Comparison of ENCODE assay signal across 25 cellular contexts in the genomic region with DNA sequence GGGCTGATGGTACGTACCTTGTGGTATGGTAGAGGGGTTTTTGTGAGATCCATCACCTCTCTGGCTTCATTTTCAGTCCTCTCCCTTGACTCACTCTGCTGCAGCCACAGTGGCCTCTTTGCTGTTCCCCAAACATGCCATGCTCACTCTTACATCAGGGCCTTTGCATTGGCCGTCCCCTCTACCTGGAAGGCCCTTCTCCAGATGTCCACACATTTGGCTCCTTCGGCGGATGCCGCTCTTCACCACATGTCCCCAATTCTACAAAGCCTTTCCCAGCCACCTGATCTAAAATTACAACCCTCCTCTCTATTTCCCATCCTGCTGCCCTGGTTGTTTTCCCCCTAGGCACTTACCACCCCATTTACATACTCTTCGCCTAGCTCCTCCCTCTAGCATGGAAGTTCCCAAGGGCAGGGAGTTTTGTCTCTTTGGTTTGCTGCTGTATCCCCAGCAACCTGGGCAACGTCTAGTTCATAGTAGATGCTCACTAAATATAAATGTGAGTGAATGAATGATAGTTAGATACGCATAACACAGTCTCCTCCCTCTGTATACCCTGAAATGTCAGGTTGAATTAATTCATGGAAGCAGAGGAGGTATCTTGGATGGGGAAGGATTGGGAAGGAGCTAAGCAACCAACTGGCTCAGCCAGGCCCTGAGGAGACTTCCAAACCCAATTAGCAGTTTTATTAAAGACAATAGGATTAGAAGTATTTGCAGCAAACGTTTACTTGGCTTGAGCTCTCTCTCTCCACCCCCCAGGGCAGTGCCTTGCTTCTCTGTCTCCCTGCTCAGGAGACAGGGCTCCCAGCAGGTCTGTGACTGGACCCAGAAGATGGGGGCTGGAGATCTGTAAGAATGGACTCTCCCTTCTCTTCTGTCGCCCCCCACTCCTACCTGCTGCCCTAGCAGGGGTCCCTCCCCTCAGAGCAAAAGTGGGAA.
A peak's percentile ranks its signal among the peaks of the same experiment; 100 is the strongest.
DNase-seq lines count a peak whose midpoint lies in the region; TF ChIP-seq lines count a peak whose summit lies in the region.
"Had no signal": no experiment of that assay in that cellular context is flagged by ENCODE, and none has a peak within 500 bp of the region (broad histone marks: within the 10 kb centered on the region; RNA-seq: fewer than 3 reads in every experiment).

No MANE protein-coding gene starts in this region.

- no peak overlapping the region for H2AFZ ChIP-seq in neuronal stem cell (ENCODE audit: low read length)
- H2AFZ ChIP-seq in trophoblast cell (ENCODE audit: insufficient read depth, low read length, poor library complexity) = no peak overlapping the region

- H2AK5ac ChIP-seq in neuronal stem cell (ENCODE audit: low read depth, low read length) (peak overlapping the region; percentile 44), trophoblast cell (ENCODE audit: low read length) (no peak overlapping the region)

- H3K36me3 Mint-ChIP-seq in endodermal cell (ENCODE audit: low read depth) = peaks cover 3% of the 10 kb centered on the region
- H3K36me3 Mint-ChIP-seq: brain; stimulated activated effector memory CD8-positive, alpha-beta T cell treated with anti-CD3 and anti-CD28 coated beads, Interleukin-12 subunit alpha, Interleukin-12 subunit beta, amount 100 ng/mL, for 72 hours had no signal

- no peaks in the 10 kb centered on the region for H3K36me3 ChIP-seq in H7 (replicated peaks; ENCODE audit: control insufficient read depth, insufficient read depth, low read length)
- H3K36me3 ChIP-seq in endodermal cell (ENCODE audit: control insufficient read depth, insufficient read depth, low read length) = no peaks in the 10 kb centered on the region
- no peaks in the 10 kb centered on the region for H3K36me3 ChIP-seq in neuronal stem cell (replicated peaks in 1 of 2; ENCODE audit: control insufficient read depth in 2 of 2, insufficient read depth in 2 of 2, low read length in 2 of 2)
- no peaks in the 10 kb centered on the region for H3K36me3 ChIP-seq in trophoblast cell (ENCODE audit: control insufficient read depth in 1 of 2, insufficient read depth in 2 of 2, low read length in 2 of 2)
- H3K36me3 ChIP-seq: lower lobe of right lung had no signal

- no peak overlapping the region for H3K9ac ChIP-seq in endodermal cell (ENCODE audit: extremely low read depth, low read length, poor library complexity, severe bottlenecking)
- no peak overlapping the region for H3K9ac ChIP-seq in neuronal stem cell (ENCODE audit: low read depth, low read length, poor library complexity)
- no peak overlapping the region for H3K9ac ChIP-seq in trophoblast cell (ENCODE audit: low read length)
- H3K9ac ChIP-seq: SK-N-SH had no signal

- H2BK12ac ChIP-seq in neuronal stem cell (ENCODE audit: low read length) (no peak overlapping the region), trophoblast cell (ENCODE audit: low read length) (no peak overlapping the region)

- H3K4me1 ChIP-seq in endodermal cell (ENCODE audit: control insufficient read depth, insufficient read depth, low read length) (peaks cover 47% of the 10 kb centered on the region), neuronal stem cell (ENCODE audit: control insufficient read depth in 2 of 2, insufficient read depth in 1 of 2, low read depth in 1 of 2, low read length in 2 of 2) (peaks cover 0 to 35% of the 10 kb centered on the region in 2 donors), trophoblast cell (ENCODE audit: control insufficient read depth in 1 of 2, insufficient read depth in 2 of 2, low read length in 2 of 2) (no peaks in the 10 kb centered on the region)
- H3K4me1 ChIP-seq: lower lobe of right lung had no signal

- H3K79me2 ChIP-seq in trophoblast cell (ENCODE audit: control insufficient read depth, insufficient read depth, low read length, poor library complexity) = no peaks in the 10 kb centered on the region

- H3K4me3 ChIP-seq in H7 (ENCODE audit: insufficient read depth, low read depth, low read length) = no peak overlapping the region
- H3K4me3 ChIP-seq in endodermal cell (ENCODE audit: low read length) = peak overlapping the region; percentile 15
- H3K4me3 ChIP-seq in neuronal stem cell (ENCODE audit: low read length in 2 of 2) = no peak overlapping the region
- H3K4me3 ChIP-seq in trophoblast cell (ENCODE audit: low read depth, low read length) = no peak overlapping the region
- H3K4me3 ChIP-seq: lower lobe of right lung had no signal

- no peak overlapping the region for H2BK5ac ChIP-seq in neuronal stem cell (ENCODE audit: low read length)
- no peak overlapping the region for H2BK5ac ChIP-seq in trophoblast cell (ENCODE audit: low read depth, low read length, poor library complexity)

- H3K23ac ChIP-seq in neuronal stem cell (ENCODE audit: low read depth, low read length, poor library complexity) = no peak overlapping the region
- H3K23ac ChIP-seq in trophoblast cell (ENCODE audit: low read length) = no peak overlapping the region

- peaks cover 3% of the 10 kb centered on the region for H3K27me3 Mint-ChIP-seq in endodermal cell (ENCODE audit: insufficient read depth)

- H3K4me3 Mint-ChIP-seq in endodermal cell = peak overlapping the region; percentile 60
- H3K4me3 Mint-ChIP-seq: activated T-cell treated with anti-CD3 and anti-CD28 coated beads, Interleukin-2, amount 50 U/mL, for 4 hours; brain; stimulated activated effector memory CD8-positive, alpha-beta T cell treated with anti-CD3 and anti-CD28 coated beads, Interleukin-12 subunit alpha, Interleukin-12 subunit beta, amount 100 ng/mL, for 72 hours had no signal

- no peaks in the 10 kb centered on the region for H3K79me1 ChIP-seq in neuronal stem cell (ENCODE audit: low read depth, low read length)
- H3K79me1 ChIP-seq in trophoblast cell (ENCODE audit: low read length) = no peaks in the 10 kb centered on the region

- TF ChIP-seq CTCF in endodermal cell (conservative IDR thresholded peaks at IDR 0.05) = no peak

- no peaks in the 10 kb centered on the region for H3K9me3 Mint-ChIP-seq in endodermal cell
- H3K9me3 Mint-ChIP-seq: activated T-cell treated with anti-CD3 and anti-CD28 coated beads, Interleukin-2, amount 50 U/mL, for 4 hours; stimulated activated effector memory CD8-positive, alpha-beta T cell treated with anti-CD3 and anti-CD28 coated beads, Interleukin-12 subunit alpha, Interleukin-12 subunit beta, amount 100 ng/mL, for 72 hours had no signal

- no peak overlapping the region for H3K4ac ChIP-seq in neuronal stem cell (ENCODE audit: low read length)
- no peak overlapping the region for H3K4ac ChIP-seq in trophoblast cell (ENCODE audit: low read depth, low read length)

- no peak overlapping the region for H3K4me2 ChIP-seq in neuronal stem cell (ENCODE audit: insufficient read depth, low read length, poor library complexity, severe bottlenecking)
- no peak overlapping the region for H3K4me2 ChIP-seq in trophoblast cell (ENCODE audit: low read length)
- H3K4me2 ChIP-seq: SK-N-SH had no signal

- H2BK120ac ChIP-seq in neuronal stem cell (ENCODE audit: low read depth, low read length) (no peak overlapping the region), trophoblast cell (ENCODE audit: insufficient read depth, low read length, poor library complexity) (no peak overlapping the region)

- peak; percentile 62 for DNase-seq in H7
- DNase-seq in NCI-H524 (lab: John Stamatoyannopoulos, UW) = peak; percentile 36 to 72
- peak; percentile 81 for DNase-seq in endodermal cell
- DNase-seq in neuronal stem cell (ENCODE audit: low spot score) = no peak
- DNase-seq in stimulated activated CD4-positive, alpha-beta T cell treated with anti-CD3 and anti-CD28 coated beads, Interleukin-2, amount 100 ng/mL, for 48 hours = no peak
- DNase-seq in DMS153 treated with DMSO at 0.1 percent for 48 hours (lab: John Stamatoyannopoulos, UW; ENCODE audit: unreplicated experiment) = no peak
- DNase-seq in trophoblast cell = no peak
- DNase-seq: activated CD4-positive, alpha-beta T cell treated with anti-CD3 and anti-CD28 coated beads, Interleukin-2, amount 50 U/mL, for 1 hour; activated naive CD4-positive, alpha-beta T cell; activated T-cell treated with anti-CD3 and anti-CD28 coated beads, Interleukin-2, amount 50 U/mL, for 4 hours; Calu3; EL; kidney glomerular epithelial cell; lower lobe of right lung; NCI-H1048; NCI-H187; NCI-H774; right cardiac atrium; SK-N-SH; stimulated activated CD4-positive, alpha-beta T cell treated with anti-CD3 and anti-CD28 coated beads, Interleukin-12 subunit alpha, Interleukin-12 subunit beta, amount 100 ng/mL, for 4 hours; stimulated activated CD4-positive, alpha-beta T cell treated with anti-CD3 and anti-CD28 coated beads, Interleukin-4, amount 100 ng/mL, for 24 hours; substantia nigra had no signal

- H4K91ac ChIP-seq in neuronal stem cell (ENCODE audit: low read depth, low read length, poor library complexity) (no peak overlapping the region), trophoblast cell (ENCODE audit: low read depth, low read length) (no peak overlapping the region)

- WGBS in endodermal cell (ENCODE audit: insufficient coverage in 1 of 2, insufficient read length in 1 of 2), 2 experiments = 41 to 64% methylated on average over 6 to 9 of the region's 10 CpGs
- no CpG with 5 or more reads among the region's 10 CpGs for WGBS in neuronal stem cell (ENCODE audit: extremely low coverage in 2 of 2, insufficient read length in 2 of 2, insufficient replicate concordance in 1 of 2), 2 donors
- no CpG with 5 or more reads among the region's 10 CpGs for WGBS in trophoblast cell (ENCODE audit: extremely low coverage, insufficient coverage, insufficient read length)

- peak overlapping the region; percentile 92 for H3K27ac Mint-ChIP-seq in endodermal cell
- H3K27ac Mint-ChIP-seq: brain; stimulated activated effector memory CD8-positive, alpha-beta T cell treated with anti-CD3 and anti-CD28 coated beads, Interleukin-12 subunit alpha, Interleukin-12 subunit beta, amount 100 ng/mL, for 72 hours had no signal

- H2BK15ac ChIP-seq in neuronal stem cell (ENCODE audit: low read length) = peak overlapping the region; percentile 17

- peaks cover 10% of the 10 kb centered on the region for H3K27me3 ChIP-seq in H7 (ENCODE audit: control insufficient read depth, insufficient read depth, low read length)
- no peaks in the 10 kb centered on the region for H3K27me3 ChIP-seq in endodermal cell (ENCODE audit: control insufficient read depth, insufficient read depth, low read length, poor library complexity, severe bottlenecking)
- peaks cover 0 to 46% (median 0%) of the 10 kb centered on the region in 3 experiments for H3K27me3 ChIP-seq in neuronal stem cell (ENCODE audit: control insufficient read depth in 3 of 3, insufficient read depth in 3 of 3, low read depth in 1 of 3, low read length in 3 of 3)
- H3K27me3 ChIP-seq in trophoblast cell (ENCODE audit: insufficient read depth, low read length) = no peaks in the 10 kb centered on the region

- peaks cover 72% of the 10 kb centered on the region for H3K4me1 Mint-ChIP-seq in endodermal cell
- H3K4me1 Mint-ChIP-seq: stimulated activated effector memory CD8-positive, alpha-beta T cell treated with anti-CD3 and anti-CD28 coated beads, Interleukin-12 subunit alpha, Interleukin-12 subunit beta, amount 100 ng/mL, for 72 hours had no signal

- H3K14ac ChIP-seq in neuronal stem cell (ENCODE audit: low read length) (no peak overlapping the region), trophoblast cell (ENCODE audit: low read length) (no peak overlapping the region)

- H3K27ac ChIP-seq in endodermal cell (ENCODE audit: low read depth, low read length) (no peak overlapping the region), neuronal stem cell (replicated peaks; ENCODE audit: low read length) (no peak overlapping the region), trophoblast cell (ENCODE audit: low read depth, low read length) (no peak overlapping the region)
- H3K27ac ChIP-seq: C4-2B, lower lobe of right lung had no signal

- H4K8ac ChIP-seq in neuronal stem cell (ENCODE audit: low read depth, low read length) (no peak overlapping the region), trophoblast cell (ENCODE audit: low read depth, low read length) (no peak overlapping the region)

- H3K18ac ChIP-seq in neuronal stem cell (ENCODE audit: low read length) (peak overlapping the region; percentile 4), trophoblast cell (ENCODE audit: low read length) (no peak overlapping the region)

- H4K12ac ChIP-seq in trophoblast cell (ENCODE audit: low read depth, low read length) = no peak overlapping the region

- H3K9me3 ChIP-seq in endodermal cell (ENCODE audit: control insufficient read depth, low read length) = no peaks in the 10 kb centered on the region
- no peaks in the 10 kb centered on the region for H3K9me3 ChIP-seq in neuronal stem cell (replicated peaks in 1 of 2; ENCODE audit: control insufficient read depth in 2 of 2, insufficient read depth in 1 of 2, low read depth in 1 of 2, low read length in 2 of 2)
- no peaks in the 10 kb centered on the region for H3K9me3 ChIP-seq in trophoblast cell (ENCODE audit: insufficient read depth, low read depth, low read length)
- H3K9me3 ChIP-seq: lower lobe of right lung, SK-N-SH had no signal

Comparison
In these comparisons a context has a peak if more than half of its experiments do, and no peak if none do; other contexts are left out.
1. DNase-seq: peak in H7 (single experiment), NCI-H524 (2 of 2) and endodermal cell (single experiment); none in neuronal stem cell (single experiment), stimulated activated CD4-positive, alpha-beta T cell treated with anti-CD3 and anti-CD28 coated beads, Interleukin-2, amount 100 ng/mL, for 48 hours (0 of 2), DMS153 treated with DMSO at 0.1 percent for 48 hours (single experiment) and trophoblast cell (0 of 2).